27 cellular contexts compared by ENCODE assay signal in the genomic region with DNA sequence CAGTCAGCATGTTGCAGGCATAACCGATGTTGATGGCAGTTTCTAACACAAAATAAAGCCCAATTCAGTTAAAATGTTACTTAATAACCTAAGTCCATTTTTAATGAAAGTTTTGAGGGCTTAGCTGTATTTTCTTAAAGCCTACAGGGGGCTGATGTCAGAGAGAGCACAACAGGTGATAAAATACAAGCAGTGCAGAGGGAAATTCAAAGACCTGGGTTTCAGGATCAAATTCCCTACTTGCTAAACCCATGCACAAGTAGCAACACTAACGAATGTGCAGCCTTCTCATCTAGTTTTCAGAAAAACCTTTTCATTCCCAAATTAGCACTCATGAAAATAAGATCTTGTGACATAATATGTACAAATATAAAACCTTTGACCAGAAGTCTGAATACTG.
DNase-seq lines count a peak whose midpoint lies in the region; ATAC-seq, FAIRE-seq and TF ChIP-seq lines count a peak whose summit lies in the region.
"Had no signal": no experiment of that assay in that cellular context is flagged by ENCODE, and none has a peak within 500 bp of the region (broad histone marks: within the 10 kb centered on the region; RNA-seq: fewer than 3 reads in every experiment).

No MANE protein-coding gene starts in this region.

- H2AK5ac ChIP-seq in IMR-90 (ENCODE audit: low read depth, low read length), result no peak overlapping the region

- intact Hi-C loops in IMR-90 (cut with micrococcal nuclease), result no loop called here

- H3K36me3 Mint-ChIP-seq in immature natural killer cell, result peaks cover 35 to 62% (median 48%) of the 10 kb centered on the region in 3 donors
- H3K36me3 Mint-ChIP-seq: CD8-positive, alpha-beta memory T cell had no signal

- no peak overlapping the region for H2BK20ac ChIP-seq in IMR-90 (ENCODE audit: low read depth, low read length)

- no peak overlapping the region for H3K4ac ChIP-seq in IMR-90 (ENCODE audit: low read depth, low read length)

- H4K20me1 ChIP-seq in IMR-90 (ENCODE audit: insufficient read depth, low read length), result no peaks in the 10 kb centered on the region

- no peak overlapping the region for H3K4me2 ChIP-seq in A549
- no peak overlapping the region for H3K4me2 ChIP-seq in IMR-90 (ENCODE audit: low read depth, low read length)

- H3K27ac Mint-ChIP-seq in immature natural killer cell, result peak overlapping the region in 5 of 6 donors; percentile 6 to 82 (median 35)
- H3K27ac Mint-ChIP-seq: B cell had no signal

- H3K27me3 ChIP-seq in IMR-90 (ENCODE audit: control insufficient read depth, insufficient read depth, low read length) (no peaks in the 10 kb centered on the region), skeletal muscle tissue (ENCODE audit: control insufficient read depth in 3 of 3, insufficient read depth in 3 of 3, low read length in 3 of 3) (no peaks in the 10 kb centered on the region)

- WGBS in A549 (ENCODE audit: missing lambda C conversion rate), result 24% methylated on average over 2 of the region's 2 CpGs
- no CpG with 5 or more reads among the region's 2 CpGs for WGBS in IMR-90 (ENCODE audit: extremely low coverage in 2 of 2, insufficient read length in 1 of 2), 2 experiments

- CTCF ChIA-PET in A549 (lab: Yijun Ruan, JAX), result interaction anchor here (1.0 kb wide), 1 partner anchor 21 kb away, joined by 3 read pairs; no protein-coding TSS in a partner anchor
- CTCF ChIA-PET in IMR-90 (lab: Yijun Ruan, JAX), result no interaction called here

- H3K9me3 Mint-ChIP-seq in immature natural killer cell, result no peaks in the 10 kb centered on the region
- H3K9me3 Mint-ChIP-seq: CD8-positive, alpha-beta memory T cell had no signal

- DNase-seq in A549 (ENCODE audit: low read depth in 1 of 2, low spot score in 1 of 2) (no peak), IMR-90 (no peak), immature natural killer cell (no peak), NCI-H1694 treated with DMSO at 0.1 percent for 48 hours (lab: John Stamatoyannopoulos, UW) (no peak), DMS153 (lab: John Stamatoyannopoulos, UW) (no peak), GM20000 (ENCODE audit: low spot score) (no peak)
- DNase-seq: CD8-positive, alpha-beta memory T cell; DMS 273 treated with DMSO at 0.1 percent for 48 hours; DMS79 treated with DMSO at 0.1 percent for 48 hours; GF-D8; Kasumi-1; MV-4-11; NCI-H1105; NCI-H1436 treated with DMSO at 0.1 percent for 48 hours; NCI-H1930; NCI-H2107; NCI-H446 treated with DMSO at 0.1 percent for 48 hours; NCI-H526; NCI-H82; NK-92 treated with Interleukin-12 subunit alpha and Interleukin-12 subunit beta, amount 100 ng/mL, for 24 hours; Right ventricle myocardium superior; RPMI8226 had no signal

- H3K9me3 ChIP-seq in A549 (no peaks in the 10 kb centered on the region; the same call in 2 of the 3 replicates), IMR-90 (ENCODE audit: control insufficient read depth, insufficient read depth, low read length) (no peaks in the 10 kb centered on the region), skeletal muscle tissue (ENCODE audit: control insufficient read depth in 3 of 3, low read length in 3 of 3) (no peaks in the 10 kb centered on the region)

- H3K79me1 ChIP-seq in IMR-90 (ENCODE audit: low read depth in 1 of 2, low read length in 2 of 2), result no peaks in the 10 kb centered on the region

- no peak overlapping the region for H3K23ac ChIP-seq in IMR-90 (ENCODE audit: low read depth, low read length)

- no peak overlapping the region for H4K8ac ChIP-seq in IMR-90 (ENCODE audit: low read depth in 2 of 2, low read length in 2 of 2)

- POLR2A ChIA-PET in A549 (lab: Yijun Ruan, JAX) (no interaction called here), IMR-90 (lab: Charles Lee; ENCODE audit: unreplicated experiment) (no interaction called here)

- TF ChIP-seq CTCF in A549 (IDR thresholded peaks at IDR 0.05) (no peak), IMR-90 (conservative IDR thresholded peaks at IDR 0.05; ENCODE audit: low read depth, low read length) (no peak), GM20000 (IDR thresholded peaks at IDR 0.05; ENCODE audit: extremely low read depth, missing control alignments) (no peak)

- H2BK120ac ChIP-seq in IMR-90 (ENCODE audit: low read depth, low read length), result no peak overlapping the region

- in situ Hi-C loops in IMR-90 (cut with MboI; ENCODE audit: low sequenced_read_pairs), result loop anchor here (25.0 kb wide), 1 partner anchor 680 kb away; no protein-coding TSS in a partner anchor

- no peak overlapping the region for H4K91ac ChIP-seq in IMR-90 (ENCODE audit: insufficient read depth, low read depth, low read length)

- BruUV-seq in IMR-90 (replicated peaks; lab: Mats Ljungman, UMichigan), result no TSS peak

- peak; percentile 86 for FAIRE-seq in A549 (lab: Jason Lieb, UNC)
- FAIRE-seq: GM12892, H54 had no signal

- dilution Hi-C loops in IMR-90 (cut with HindIII; ENCODE audit: low sequenced_read_pairs, unreplicated experiment), result no loop called here

- H3K9me1 ChIP-seq in IMR-90 (ENCODE audit: insufficient read depth, low read length), result no peaks in the 10 kb centered on the region

- no peak overlapping the region for H3K14ac ChIP-seq in IMR-90 (replicated peaks; ENCODE audit: low read depth, low read length)

- peak overlapping the region; percentile 78; the same call in 1 of the 2 replicates for H3K18ac ChIP-seq in IMR-90 (ENCODE audit: low read depth, low read length)

- no peak overlapping the region for H4K5ac ChIP-seq in IMR-90 (ENCODE audit: low read depth, low read length)

- no peak overlapping the region for H3K4me3 Mint-ChIP-seq in immature natural killer cell
- H3K4me3 Mint-ChIP-seq: B cell; CD8-positive, alpha-beta memory T cell had no signal

- no peak overlapping the region for H2AFZ ChIP-seq in IMR-90 (replicated peaks; ENCODE audit: low read length, poor library complexity)

- peaks cover 2 to 15% of the 10 kb centered on the region in 2 donors for H3K4me1 Mint-ChIP-seq in immature natural killer cell
- H3K4me1 Mint-ChIP-seq: B cell; CD8-positive, alpha-beta memory T cell had no signal

- H3K9ac ChIP-seq in IMR-90 (ENCODE audit: low read depth, low read length) (no peak overlapping the region), skeletal muscle tissue (ENCODE audit: low read depth in 1 of 3, low read length in 3 of 3) (no peak overlapping the region)

- ATAC-seq in A549 (no peak), IMR-90 (ENCODE audit: low read depth) (no peak)

- no peak overlapping the region for H2BK15ac ChIP-seq in IMR-90 (ENCODE audit: low read depth, low read length)

- H2AK9ac ChIP-seq in IMR-90 (replicated peaks; ENCODE audit: low read depth, low read length, poor library complexity), result no peak overlapping the region

- no peak overlapping the region for H3K4me3 ChIP-seq in A549
- no peak overlapping the region for H3K4me3 ChIP-seq in IMR-90 (ENCODE audit: insufficient read depth, low read depth, low read length)
- H3K4me3 ChIP-seq in skeletal muscle tissue (ENCODE audit: low read length in 3 of 3), result no peak overlapping the region

- H3K27me3 Mint-ChIP-seq in immature natural killer cell (ENCODE audit: low read depth in 3 of 3), result no peaks in the 10 kb centered on the region
- H3K27me3 Mint-ChIP-seq: B cell; CD8-positive, alpha-beta memory T cell had no signal

- H3K36me3 ChIP-seq in IMR-90 (ENCODE audit: control insufficient read depth, insufficient read depth, low read length) (no peaks in the 10 kb centered on the region), skeletal muscle tissue (ENCODE audit: control insufficient read depth in 3 of 3, insufficient read depth in 3 of 3, low read length in 3 of 3) (no peaks in the 10 kb centered on the region)

- TF ChIP-seq POLR2A in A549 (IDR thresholded peaks at IDR 0.05; ENCODE audit: low read length) (no peak), IMR-90 (IDR thresholded peaks at IDR 0.05; ENCODE audit: low read depth, low read length) (no peak)

- H3K27ac ChIP-seq in A549 (no peak overlapping the region), IMR-90 (ENCODE audit: insufficient read depth, low read length) (no peak overlapping the region), skeletal muscle tissue (ENCODE audit: low read depth, low read length) (peak overlapping the region; percentile 64)
- H3K27ac ChIP-seq: C4-2B had no signal

- no peak overlapping the region for H2BK5ac ChIP-seq in IMR-90 (ENCODE audit: low read depth, low read length, poor library complexity, severe bottlenecking)

- no peak for TF ChIP-seq RAD21 in A549 (conservative IDR thresholded peaks at IDR 0.05 in 1 of 2, IDR thresholded peaks at IDR 0.05 in 1 of 2)
- no peak for TF ChIP-seq RAD21 in IMR-90 (IDR thresholded peaks at IDR 0.05; ENCODE audit: low read length)

- peaks cover 7% of the 10 kb centered on the region; the same call in 1 of the 3 replicates for H3K4me1 ChIP-seq in A549
- H3K4me1 ChIP-seq in IMR-90 (ENCODE audit: control insufficient read depth, insufficient read depth, low read length), result 0 out of 2 replicates have a peak, but pooled peaks cover 1% of the 10 kb centered on the region
- peaks cover 0 to 2% (median 0%) of the 10 kb centered on the region in 3 donors for H3K4me1 ChIP-seq in skeletal muscle tissue (ENCODE audit: control insufficient read depth in 3 of 3, insufficient read depth in 3 of 3, low read length in 3 of 3)

- no peak for TF ChIP-seq EP300 in A549 (IDR thresholded peaks at IDR 0.05)

- no peak overlapping the region for H3K56ac ChIP-seq in IMR-90 (ENCODE audit: extremely low read depth, insufficient read depth, low read length)

TF ChIP-seq in A549, 52 proteins besides CTCF, POLR2A, EP300 and RAD21:
- TF ChIP-seq EHF (CRISPR knock-in tag; IDR thresholded peaks at IDR 0.05), result no peak

TF ChIP-seq in IMR-90, 13 proteins besides CTCF, POLR2A, EP300 and RAD21 (continues in another document):
- TF ChIP-seq MXI1 (IDR thresholded peaks at IDR 0.05; ENCODE audit: borderline replicate concordance, low read depth, low read length) (no peak), FOS (IDR thresholded peaks at IDR 0.05; ENCODE audit: low read depth, low read length) (no peak), USF2 (IDR thresholded peaks at IDR 0.05; ENCODE audit: low read depth, low read length) (no peak), CHD1 (IDR thresholded peaks at IDR 0.05; ENCODE audit: low read depth, low read length) (no peak), RFX5 (IDR thresholded peaks at IDR 0.05; ENCODE audit: low read depth, low read length) (no peak), RCOR1 (IDR thresholded peaks at IDR 0.05; ENCODE audit: insufficient replicate concordance, low read length) (no peak), BHLHE40 (IDR thresholded peaks at IDR 0.05; ENCODE audit: low read depth, low read length) (no peak), SMC3 (IDR thresholded peaks at IDR 0.05; ENCODE audit: low read depth, low read length) (no peak), NFE2L2 (IDR thresholded peaks at IDR 0.05; ENCODE audit: low read depth, low read length) (no peak)
